8 cellular contexts compared by ENCODE assay signal in genomic region chr3:25664066-25664809, GRCh38. TPM values are rescaled to one million over a fixed set of nuclear protein-coding genes. Genes with fewer than 3 reads are reported as not detected.
DNase-seq lines count a peak whose midpoint lies in the region; ATAC-seq and TF ChIP-seq lines count a peak whose summit lies in the region.

No MANE protein-coding gene starts in this region.

- DNase-seq in BJ (ENCODE audit: low read depth) (no peak), GM19238 (ENCODE audit: insufficient read length, low spot score) (peak; percentile 31), UCSD-AML1 (lab: John Stamatoyannopoulos, UW; ENCODE audit: unreplicated experiment) (peak; percentile 60), brain microvascular endothelial cell (peak; percentile 39), iPS-NIHi7 (ENCODE audit: extremely low spot score) (peak; percentile 80), spleen (peak; percentile 95), cerebellar nuclear complex (lab: John Stamatoyannopoulos, UW) (no peak)

- 0 to 1% (median 1%) methylated on average over 44 to 106 of the region's 106 CpGs for WGBS in spleen, 5 donors

- peaks cover 35 to 61% (median 55%) of the 10 kb centered on the region in 6 donors for H3K4me1 ChIP-seq in spleen

- POLR2A ChIA-PET in BJ (lab: Charles Lee) = no interaction called here

- no peaks in the 10 kb centered on the region for H3K9me3 ChIP-seq in spleen

- intact Hi-C loops in spleen (cut with DNase I; ENCODE audit: low total_unique reads) = no loop called here

- TF ChIP-seq POLR2A in spleen (IDR thresholded peaks at IDR 0.05) = no peak

- H3K4me3 ChIP-seq in BJ (ENCODE audit: low read depth, low read length) (peak overlapping the region; percentile 92), brain microvascular endothelial cell (ENCODE audit: low read depth, low read length) (peak overlapping the region; percentile 86), spleen (peak overlapping the region; percentile 65 to 86 (median 80))

- no peaks in the 10 kb centered on the region for H3K36me3 ChIP-seq in BJ (ENCODE audit: control insufficient read depth, insufficient read depth, low read length)
- H3K36me3 ChIP-seq in brain microvascular endothelial cell (replicated peaks) = no peaks in the 10 kb centered on the region
- H3K36me3 ChIP-seq in spleen = no peaks in the 10 kb centered on the region

- in situ Hi-C loops in brain microvascular endothelial cell (cut with HindIII; ENCODE audit: low pct_ligation_motif_present, low sequenced_read_pairs) = no loop called here

- H3K27ac ChIP-seq in brain microvascular endothelial cell (peak overlapping the region; percentile 91), spleen (peak overlapping the region; percentile 93 to 99 (median 98))

- CTCF ChIA-PET in BJ (lab: Yijun Ruan, JAX) = no interaction called here

- TF ChIP-seq CTCF in BJ (IDR thresholded peaks at IDR 0.05; ENCODE audit: insufficient read depth, low read depth, low read length) (no peak), brain microvascular endothelial cell (IDR thresholded peaks at IDR 0.05; ENCODE audit: low read depth, low read length, missing control alignments) (no peak), spleen (IDR thresholded peaks at IDR 0.05 in 8 of 11, conservative IDR thresholded peaks at IDR 0.05 in 3 of 11) (no peak)

- peak; percentile 35 for ATAC-seq in HG03432 (IDR thresholded peaks at IDR 0.05; ENCODE audit: unreplicated experiment)

- no peaks in the 10 kb centered on the region for H3K27me3 ChIP-seq in BJ (ENCODE audit: control insufficient read depth, insufficient read depth, low read length)
- H3K27me3 ChIP-seq in brain microvascular endothelial cell (replicated peaks) = no peaks in the 10 kb centered on the region
- H3K27me3 ChIP-seq in spleen (replicated peaks in 1 of 7) = no peaks in the 10 kb centered on the region

RNA-seq across cellular contexts. Expression of gene TOP2B, which starts 0.5 kb away (rescaled TPM):
- polyA plus RNA-seq in BJ (2011; rRNA removed) (13.6 and 36.8 TPM in 2 replicates), spleen (10 to 100 TPM; 56.2 to 67.5 (median 64.9) TPM)
- polyA minus RNA-seq in BJ (2011; rRNA and poly(A)+ RNA removed) = 13.3 and 26.1 TPM in 2 replicates
- 100 to 1,000 TPM; 113 to 135 (median 120) TPM for total RNA-seq in spleen

Comparison
In these comparisons a context has a peak if more than half of its experiments do, and no peak if none do; other contexts are left out.
1. DNase-seq: peak in GM19238 (single experiment), UCSD-AML1 (single experiment), brain microvascular endothelial cell (single experiment), iPS-NIHi7 (single experiment) and spleen (single experiment); none in BJ (single experiment) and cerebellar nuclear complex (0 of 2).
2. Peak in every context shown above with its lines, with median percentiles within 50 percentile points of each other: H3K4me3 ChIP-seq.